In genomic region chr16:69423189-69423588, GRCh38 we compare ENCODE assay signal across 1 cellular context.
TF ChIP-seq lines count a peak whose summit lies in the region.

No MANE protein-coding gene starts in this region.

TF ChIP-seq in GM23338, 12 proteins besides CTCF, POLR2A, EP300 and RAD21 (continued from another document):
- no peak for TF ChIP-seq REST (IDR thresholded peaks at IDR 0.05; ENCODE audit: unreplicated experiment)
- TF ChIP-seq ZNF331 (CRISPR knock-in tag; IDR thresholded peaks at IDR 0.05; ENCODE audit: low read depth): no peak
- no peak for TF ChIP-seq CREB1 (CRISPR knock-in tag; IDR thresholded peaks at IDR 0.05; ENCODE audit: low read depth)
- no peak for TF ChIP-seq ETS1 (IDR thresholded peaks at IDR 0.05)
- no peak for TF ChIP-seq NANOG (IDR thresholded peaks at IDR 0.05; ENCODE audit: borderline replicate concordance)
- TF ChIP-seq JUNB (IDR thresholded peaks at IDR 0.05; ENCODE audit: unreplicated experiment): no peak
- TF ChIP-seq ZNF114 (CRISPR knock-in tag; IDR thresholded peaks at IDR 0.05): no peak
- TF ChIP-seq, protein P1, sequence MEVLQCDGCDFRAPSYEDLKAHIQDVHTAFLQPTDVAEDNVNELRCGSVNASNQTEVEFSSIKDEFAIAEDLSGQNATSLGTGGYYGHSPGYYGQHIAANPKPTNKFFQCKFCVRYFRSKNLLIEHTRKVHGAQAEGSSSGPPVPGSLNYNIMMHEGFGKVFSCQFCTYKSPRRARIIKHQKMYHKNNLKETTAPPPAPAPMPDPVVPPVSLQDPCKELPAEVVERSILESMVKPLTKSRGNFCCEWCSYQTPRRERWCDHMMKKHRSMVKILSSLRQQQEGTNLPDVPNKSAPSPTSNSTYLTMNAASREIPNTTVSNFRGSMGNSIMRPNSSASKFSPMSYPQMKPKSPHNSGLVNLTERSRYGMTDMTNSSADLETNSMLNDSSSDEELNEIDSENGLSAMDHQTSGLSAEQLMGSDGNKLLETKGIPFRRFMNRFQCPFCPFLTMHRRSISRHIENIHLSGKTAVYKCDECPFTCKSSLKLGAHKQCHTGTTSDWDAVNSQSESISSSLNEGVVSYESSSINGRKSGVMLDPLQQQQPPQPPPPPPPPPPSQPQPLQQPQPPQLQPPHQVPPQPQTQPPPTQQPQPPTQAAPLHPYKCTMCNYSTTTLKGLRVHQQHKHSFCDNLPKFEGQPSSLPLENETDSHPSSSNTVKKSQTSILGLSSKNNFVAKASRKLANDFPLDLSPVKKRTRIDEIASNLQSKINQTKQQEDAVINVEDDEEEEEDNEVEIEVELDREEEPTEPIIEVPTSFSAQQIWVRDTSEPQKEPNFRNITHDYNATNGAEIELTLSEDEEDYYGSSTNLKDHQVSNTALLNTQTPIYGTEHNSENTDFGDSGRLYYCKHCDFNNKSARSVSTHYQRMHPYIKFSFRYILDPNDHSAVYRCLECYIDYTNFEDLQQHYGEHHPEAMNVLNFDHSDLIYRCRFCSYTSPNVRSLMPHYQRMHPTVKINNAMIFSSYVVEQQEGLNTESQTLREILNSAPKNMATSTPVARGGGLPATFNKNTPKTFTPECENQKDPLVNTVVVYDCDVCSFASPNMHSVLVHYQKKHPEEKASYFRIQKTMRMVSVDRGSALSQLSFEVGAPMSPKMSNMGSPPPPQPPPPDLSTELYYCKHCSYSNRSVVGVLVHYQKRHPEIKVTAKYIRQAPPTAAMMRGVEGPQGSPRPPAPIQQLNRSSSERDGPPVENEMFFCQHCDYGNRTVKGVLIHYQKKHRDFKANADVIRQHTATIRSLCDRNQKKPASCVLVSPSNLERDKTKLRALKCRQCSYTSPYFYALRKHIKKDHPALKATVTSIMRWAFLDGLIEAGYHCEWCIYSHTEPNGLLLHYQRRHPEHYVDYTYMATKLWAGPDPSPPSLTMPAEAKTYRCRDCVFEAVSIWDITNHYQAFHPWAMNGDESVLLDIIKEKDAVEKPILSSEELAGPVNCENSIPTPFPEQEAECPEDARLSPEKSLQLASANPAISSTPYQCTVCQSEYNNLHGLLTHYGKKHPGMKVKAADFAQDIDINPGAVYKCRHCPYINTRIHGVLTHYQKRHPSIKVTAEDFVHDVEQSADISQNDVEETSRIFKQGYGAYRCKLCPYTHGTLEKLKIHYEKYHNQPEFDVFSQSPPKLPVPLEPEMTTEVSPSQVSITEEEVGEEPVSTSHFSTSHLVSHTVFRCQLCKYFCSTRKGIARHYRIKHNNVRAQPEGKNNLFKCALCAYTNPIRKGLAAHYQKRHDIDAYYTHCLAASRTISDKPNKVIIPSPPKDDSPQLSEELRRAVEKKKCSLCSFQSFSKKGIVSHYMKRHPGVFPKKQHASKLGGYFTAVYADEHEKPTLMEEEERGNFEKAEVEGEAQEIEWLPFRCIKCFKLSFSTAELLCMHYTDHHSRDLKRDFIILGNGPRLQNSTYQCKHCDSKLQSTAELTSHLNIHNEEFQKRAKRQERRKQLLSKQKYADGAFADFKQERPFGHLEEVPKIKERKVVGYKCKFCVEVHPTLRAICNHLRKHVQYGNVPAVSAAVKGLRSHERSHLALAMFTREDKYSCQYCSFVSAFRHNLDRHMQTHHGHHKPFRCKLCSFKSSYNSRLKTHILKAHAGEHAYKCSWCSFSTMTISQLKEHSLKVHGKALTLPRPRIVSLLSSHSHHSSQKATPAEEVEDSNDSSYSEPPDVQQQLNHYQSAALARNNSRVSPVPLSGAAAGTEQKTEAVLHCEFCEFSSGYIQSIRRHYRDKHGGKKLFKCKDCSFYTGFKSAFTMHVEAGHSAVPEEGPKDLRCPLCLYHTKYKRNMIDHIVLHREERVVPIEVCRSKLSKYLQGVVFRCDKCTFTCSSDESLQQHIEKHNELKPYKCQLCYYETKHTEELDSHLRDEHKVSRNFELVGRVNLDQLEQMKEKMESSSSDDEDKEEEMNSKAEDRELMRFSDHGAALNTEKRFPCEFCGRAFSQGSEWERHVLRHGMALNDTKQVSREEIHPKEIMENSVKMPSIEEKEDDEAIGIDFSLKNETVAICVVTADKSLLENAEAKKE (CRISPR knock-in tag; IDR thresholded peaks at IDR 0.05): no peak
TF ChIP-seq in GM23338: peak in this region for 0.
